Comparison of ENCODE assay signal across 10 cellular contexts in the genomic region with DNA sequence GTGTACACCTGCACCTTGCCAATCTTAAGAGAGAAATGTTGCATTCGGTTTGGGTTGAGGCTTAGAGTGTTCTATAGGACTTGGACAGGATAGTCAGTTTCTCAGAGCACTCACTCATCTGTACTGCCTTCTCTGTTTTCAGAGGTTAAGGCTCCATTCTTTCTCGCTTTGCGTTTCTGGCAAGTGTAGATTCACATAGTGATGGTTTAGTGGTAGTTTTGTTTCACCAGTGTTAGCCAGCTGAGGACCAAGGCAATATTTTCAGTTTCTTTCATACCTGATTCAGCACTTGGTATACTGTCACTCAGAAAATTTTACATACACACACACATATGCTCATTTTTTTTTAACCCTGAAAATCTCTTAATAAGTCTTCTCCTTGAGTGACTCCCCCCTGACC. TPM values are rescaled to one million over a fixed set of nuclear protein-coding genes. Genes with fewer than 3 reads are reported as not detected.
DNase-seq lines count a peak whose midpoint lies in the region; ATAC-seq and TF ChIP-seq lines count a peak whose summit lies in the region.
"Had no signal": no experiment of that assay in that cellular context is flagged by ENCODE, and none has a peak within 500 bp of the region (broad histone marks: within the 10 kb centered on the region; RNA-seq: fewer than 3 reads in every experiment).

No MANE protein-coding gene starts in this region.

- peak overlapping the region; percentile 99 for H3K4me3 ChIP-seq in BE2C (ENCODE audit: low read depth, low read length)

- peaks cover 32% of the 10 kb centered on the region for H3K4me1 Mint-ChIP-seq in chondrocyte (ENCODE audit: low read depth)
- peaks cover 15 to 55% (median 45%) of the 10 kb centered on the region in 4 donors for H3K4me1 Mint-ChIP-seq in naive thymus-derived CD8-positive, alpha-beta T cell

- H3K27me3 Mint-ChIP-seq in chondrocyte (ENCODE audit: low read depth), result no peaks in the 10 kb centered on the region
- H3K27me3 Mint-ChIP-seq in naive thymus-derived CD8-positive, alpha-beta T cell, result no peaks in the 10 kb centered on the region

- H3K9me3 Mint-ChIP-seq in chondrocyte (ENCODE audit: low read depth), result no peaks in the 10 kb centered on the region
- H3K9me3 Mint-ChIP-seq in naive thymus-derived CD8-positive, alpha-beta T cell, result no peaks in the 10 kb centered on the region

- TF ChIP-seq CTCF in BE2C (IDR thresholded peaks at IDR 0.05; ENCODE audit: low read depth, low read length) (no peak), chondrocyte (IDR thresholded peaks at IDR 0.05) (no peak)

- peak overlapping the region; percentile 91 for H3K4me3 Mint-ChIP-seq in chondrocyte (ENCODE audit: unreplicated experiment)
- H3K4me3 Mint-ChIP-seq in naive thymus-derived CD8-positive, alpha-beta T cell, result peak overlapping the region; percentile 83 to 96 (median 92)

- H3K36me3 Mint-ChIP-seq in chondrocyte (ENCODE audit: low read depth), result peaks cover 20% of the 10 kb centered on the region
- peaks cover 0 to 44% (median 15%) of the 10 kb centered on the region in 3 donors for H3K36me3 Mint-ChIP-seq in naive thymus-derived CD8-positive, alpha-beta T cell

- H3K9me3 ChIP-seq in BE2C (no peaks in the 10 kb centered on the region), KOPT-K1 (ENCODE audit: insufficient read depth, low read length, poor library complexity, severe bottlenecking) (no peaks in the 10 kb centered on the region)

- no peak for ATAC-seq in naive thymus-derived CD8-positive, alpha-beta T cell
- ATAC-seq in left colon (no peak), GM18870 (IDR thresholded peaks at IDR 0.05; ENCODE audit: unreplicated experiment) (no peak)

- H3K27ac Mint-ChIP-seq in chondrocyte (ENCODE audit: unreplicated experiment), result peak overlapping the region; percentile 22
- H3K27ac Mint-ChIP-seq in naive thymus-derived CD8-positive, alpha-beta T cell, result peak overlapping the region; percentile 68 to 98 (median 90)

- DNase-seq in BE2C (no peak), chondrocyte (ENCODE audit: low spot score) (no peak), left colon (no peak), anterior cingulate cortex (lab: John Stamatoyannopoulos, UW) (no peak), iPS-NIHi11 (ENCODE audit: low spot score) (no peak)
- no peak for DNase-seq in naive thymus-derived CD8-positive, alpha-beta T cell
- DNase-seq: SIG-M5 had no signal

- peaks cover 21% of the 10 kb centered on the region for H3K36me3 ChIP-seq in BE2C
- peaks cover 43% of the 10 kb centered on the region for H3K36me3 ChIP-seq in KOPT-K1 (ENCODE audit: insufficient read depth, low read length)

- H3K27me3 ChIP-seq in BE2C, result no peaks in the 10 kb centered on the region

- POLR2A ChIA-PET in naive thymus-derived CD8-positive, alpha-beta T cell (lab: Charles Lee), result interaction anchor here (1.2 to 3.9 kb wide), 3 partner anchors 36 to 49 kb away, joined by 5 to 35 read pairs (median 24); a partner anchor contains a TSS

- intact Hi-C loops in left colon (cut with DNase I, micrococcal nuclease), result no loop called here

- peak overlapping the region; percentile 79 for H3K27ac ChIP-seq in KOPT-K1 (ENCODE audit: low read depth, low read length, poor library complexity, severe bottlenecking)
- H3K27ac ChIP-seq: epithelial cell of prostate had no signal

- H3K4me1 ChIP-seq in BE2C, result no peaks in the 10 kb centered on the region

RNA-seq across cellular contexts. Expression of a gene that starts 1.3 kb away (rescaled TPM):
- 23.1 TPM for polyA plus RNA-seq in BE2C (2012; ENCODE audit: insufficient read depth, insufficient read length, low read depth)
- total RNA-seq in chondrocyte, result 29.4 to 32.4 TPM (median 30.8 TPM) in 3 replicates
- 10 to 100 TPM; 34.2 to 35.6 TPM for total RNA-seq in naive thymus-derived CD8-positive, alpha-beta T cell
- 1 to 10 TPM; 4.8 to 8.5 (median 7.5) TPM for polyA plus RNA-seq in naive thymus-derived CD8-positive, alpha-beta T cell
- total RNA-seq in left colon, result 10 to 100 TPM; 17.0 to 23.6 TPM

RNA-seq across cellular contexts. Expression of a gene that starts 36.9 kb away (rescaled TPM):
- 8.9 TPM for polyA plus RNA-seq in BE2C (2012; ENCODE audit: insufficient read depth, insufficient read length, low read depth)
- total RNA-seq in chondrocyte (10.6 to 12.0 TPM (median 11.2 TPM) in 3 replicates), left colon (10 to 100 TPM; 12.5 to 13.0 TPM)
- total RNA-seq in naive thymus-derived CD8-positive, alpha-beta T cell, result 1 to 10 TPM; 4.3 to 5.1 TPM
- 1 to 10 TPM; 4.3 to 5.4 (median 4.9) TPM for polyA plus RNA-seq in naive thymus-derived CD8-positive, alpha-beta T cell

RNA-seq across cellular contexts. Expression of a gene that starts 38.5 kb away (rescaled TPM):
- 42.4 TPM for polyA plus RNA-seq in BE2C (2012; ENCODE audit: insufficient read depth, insufficient read length, low read depth)
- total RNA-seq in chondrocyte (62.7 to 82.0 TPM (median 62.9 TPM) in 3 replicates), left colon (100 to 1,000 TPM; 104 to 108 TPM)
- 100 to 1,000 TPM; 107 to 110 TPM for total RNA-seq in naive thymus-derived CD8-positive, alpha-beta T cell
- 1 to 10 TPM; 6.2 to 9.5 (median 9.1) TPM for polyA plus RNA-seq in naive thymus-derived CD8-positive, alpha-beta T cell

RNA-seq across cellular contexts. Expression of a gene that starts 48.2 kb away (rescaled TPM):
- 207 TPM for polyA plus RNA-seq in BE2C (2012; ENCODE audit: insufficient read depth, insufficient read length, low read depth)
- 172 to 174 TPM (median 172 TPM) in 3 replicates for total RNA-seq in chondrocyte
- 100 to 1,000 TPM; 270 to 298 TPM for total RNA-seq in naive thymus-derived CD8-positive, alpha-beta T cell
- 100 to 1,000 TPM; 115 to 161 (median 115) TPM for polyA plus RNA-seq in naive thymus-derived CD8-positive, alpha-beta T cell
- 100 to 1,000 TPM; 200 to 250 TPM for total RNA-seq in left colon
